Comparison of ENCODE assay signal across 18 cellular contexts in genomic region chr5:13708906-13709305, GRCh38.
DNase-seq lines count a peak whose midpoint lies in the region; ATAC-seq and TF ChIP-seq lines count a peak whose summit lies in the region.
"Had no signal": no experiment of that assay in that cellular context is flagged by ENCODE, and none has a peak within 500 bp of the region (broad histone marks: within the 10 kb centered on the region; RNA-seq: fewer than 3 reads in every experiment).

No MANE protein-coding gene starts in this region.

- no peak for TF ChIP-seq CTCF in right lobe of liver (IDR thresholded peaks at IDR 0.05)
- TF ChIP-seq CTCF in neural cell (IDR thresholded peaks at IDR 0.05; ENCODE audit: poor library complexity, severe bottlenecking) = no peak

- H3K9me3 ChIP-seq in right lobe of liver = no peaks in the 10 kb centered on the region
- H3K9me3 ChIP-seq in neural cell (ENCODE audit: low read length) = no peaks in the 10 kb centered on the region
- H3K9me3 ChIP-seq: BLaER1, Caco-2 had no signal

- H3K4me3 ChIP-seq in right lobe of liver (no peak overlapping the region), neural cell (ENCODE audit: low read length) (no peak overlapping the region)
- H3K4me3 ChIP-seq: BLaER1, GM23248 had no signal

- no peaks in the 10 kb centered on the region for H3K27me3 ChIP-seq in right lobe of liver
- no peaks in the 10 kb centered on the region for H3K27me3 ChIP-seq in neural cell (ENCODE audit: insufficient read depth, low read depth, low read length)
- H3K27me3 ChIP-seq: BLaER1 had no signal

- no peak for TF ChIP-seq EP300 in neural cell (conservative IDR thresholded peaks at IDR 0.05; ENCODE audit: poor library complexity, severe bottlenecking)

- no peaks in the 10 kb centered on the region for H4K20me1 ChIP-seq in neural cell (ENCODE audit: insufficient read depth)
- H4K20me1 ChIP-seq: BLaER1 had no signal

- no peak for TF ChIP-seq RAD21 in neural cell (conservative IDR thresholded peaks at IDR 0.05)

- peak; percentile 57 to 96 (median 79) for ATAC-seq in right lobe of liver
- ATAC-seq: CD8-positive, alpha-beta T cell; HCT116 had no signal

- H3F3A ChIP-seq in neural cell (ENCODE audit: insufficient read depth, low read length, poor library complexity, severe bottlenecking) = no peaks in the 10 kb centered on the region

- DNase-seq in HuH-7 (ENCODE audit: low spot score) (peak; percentile 21), HuH-7.5 (ENCODE audit: low spot score) (peak; percentile 41), right lobe of liver (no peak), HCEC 1CT (no peak), NCI-H128 (lab: John Stamatoyannopoulos, UW; ENCODE audit: unreplicated experiment) (no peak), GM19240 (ENCODE audit: insufficient read length, low spot score) (no peak)
- DNase-seq in stimulated activated CD4-positive, alpha-beta T cell treated with anti-CD3 and anti-CD28 coated beads, Interleukin-2, amount 100 ng/mL, for 48 hours = no peak
- DNase-seq: Caco-2; CD4-positive, CD25-positive, alpha-beta regulatory T cell; CD8-positive, alpha-beta T cell; DMS79 treated with DMSO at 0.1 percent for 48 hours; GF-D8; H7 had no signal

- H3K4me1 ChIP-seq in right lobe of liver = peaks cover 0 to 10% (median 0%) of the 10 kb centered on the region in 4 donors
- H3K4me1 ChIP-seq: BLaER1 had no signal

- no peaks in the 10 kb centered on the region for H3K9me2 ChIP-seq in neural cell (ENCODE audit: insufficient read depth, low read length)

- H3K36me3 ChIP-seq in right lobe of liver (no peaks in the 10 kb centered on the region), neural cell (ENCODE audit: insufficient read depth, low read length) (no peaks in the 10 kb centered on the region)
- H3K36me3 ChIP-seq: BLaER1 had no signal

- intact Hi-C loops in right lobe of liver (cut with DNase I) = no loop called here

- 11% methylated on average over 2 of the region's 2 CpGs for WGBS in right lobe of liver (ENCODE audit: insufficient coverage, low coverage, low lambda C conversion rate, missing lambda C conversion rate)

- H3K27ac ChIP-seq in right lobe of liver (no peak overlapping the region), neural cell (ENCODE audit: low read length) (peak overlapping the region; percentile 13)
- H3K27ac ChIP-seq: BLaER1, C4-2B, GM23248 had no signal

- H3K4me2 ChIP-seq in neural cell (ENCODE audit: low read length) = no peak overlapping the region
- H3K4me2 ChIP-seq: BLaER1 had no signal

- H2AFZ ChIP-seq in neural cell (ENCODE audit: low read depth, low read length) = no peak overlapping the region
- H2AFZ ChIP-seq: GM23248 had no signal

- H3K9ac ChIP-seq in neural cell (ENCODE audit: low read length) = no peak overlapping the region
- H3K9ac ChIP-seq: BLaER1, GM23248 had no signal

- H3K79me2 ChIP-seq in neural cell (replicated peaks; ENCODE audit: insufficient read depth, low read length) = no peaks in the 10 kb centered on the region

- TF ChIP-seq POLR2A in right lobe of liver (IDR thresholded peaks at IDR 0.05) = no peak

TF ChIP-seq in neural cell, 6 proteins besides CTCF, POLR2A, EP300 and RAD21:
- no peak for TF ChIP-seq POLR2AphosphoS5 (IDR thresholded peaks at IDR 0.05)
- TF ChIP-seq EZH2 (IDR thresholded peaks at IDR 0.05; ENCODE audit: borderline replicate concordance, insufficient read depth, low read length, poor library complexity, severe bottlenecking) = no peak
- TF ChIP-seq SMC3 (conservative IDR thresholded peaks at IDR 0.05; ENCODE audit: poor library complexity) = no peak
- no peak for TF ChIP-seq MXI1 (conservative IDR thresholded peaks at IDR 0.05; ENCODE audit: poor library complexity, severe bottlenecking)
- no peak for TF ChIP-seq REST (IDR thresholded peaks at IDR 0.05; ENCODE audit: borderline replicate concordance)
- no peak for TF ChIP-seq TAF1 (IDR thresholded peaks at IDR 0.05; ENCODE audit: low read depth)

Comparison
In these comparisons a context has a peak if more than half of its experiments do, and no peak if none do; other contexts are left out.
1. DNase-seq: peak in HuH-7 (single experiment) and HuH-7.5 (single experiment); none in right lobe of liver (0 of 3), HCEC 1CT (single experiment), stimulated activated CD4-positive, alpha-beta T cell treated with anti-CD3 and anti-CD28 coated beads, Interleukin-2, amount 100 ng/mL, for 48 hours (0 of 2), NCI-H128 (single experiment) and GM19240 (single experiment).